In the genomic region with DNA sequence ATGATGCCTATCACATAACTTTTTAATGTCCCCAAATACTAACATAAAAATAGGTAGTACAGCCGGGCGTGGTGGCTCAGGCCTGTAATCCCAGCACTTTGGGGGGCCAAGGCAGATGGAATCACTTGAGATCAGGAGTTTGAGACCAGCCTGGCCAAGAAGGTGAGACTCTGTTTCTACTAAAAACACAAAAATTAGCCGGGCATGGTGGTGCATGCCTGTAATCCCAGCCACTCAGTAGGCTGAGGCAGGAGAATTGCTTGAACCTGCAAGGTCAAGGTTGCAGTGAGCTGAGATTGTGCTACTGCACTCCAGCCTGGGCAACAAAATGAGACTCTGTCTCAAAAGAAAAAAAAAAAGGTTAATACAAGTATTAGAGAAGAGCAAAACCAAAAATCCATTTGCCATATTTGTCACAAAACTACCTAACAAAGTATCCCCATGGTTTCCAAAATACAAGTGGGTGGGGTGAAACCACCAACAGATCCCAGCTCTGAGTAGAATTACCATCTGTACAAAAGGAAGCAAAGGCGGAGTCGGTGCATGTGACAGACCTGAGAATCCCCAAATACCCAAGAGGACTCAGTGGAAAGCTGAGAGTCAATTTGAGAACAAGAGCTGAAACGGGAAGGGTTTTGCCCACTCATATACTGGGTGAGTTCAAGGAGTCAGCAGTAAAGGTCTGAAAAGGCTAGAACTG, we compare ENCODE assay signal across 11 cellular contexts.
DNase-seq lines count a peak whose midpoint lies in the region; ATAC-seq, FAIRE-seq and TF ChIP-seq lines count a peak whose summit lies in the region.
"Had no signal": no experiment of that assay in that cellular context is flagged by ENCODE, and none has a peak within 500 bp of the region (broad histone marks: within the 10 kb centered on the region; RNA-seq: fewer than 3 reads in every experiment).

No MANE protein-coding gene starts in this region.

- FAIRE-seq in GM12891 (lab: Jason Lieb, UNC) = peak; percentile 93
- FAIRE-seq: bronchial epithelial cell had no signal

- no peak for TF ChIP-seq CTCF in Panc1 (IDR thresholded peaks at IDR 0.05)

- CTCF ChIA-PET in Panc1 (lab: Charles Lee) = no interaction called here
- CTCF ChIA-PET in naive thymus-derived CD4-positive, alpha-beta T cell (lab: Charles Lee) = interaction anchor here (0.6 to 1.3 kb wide), 2 partner anchors 89 to 516 kb away, joined by 3 to 4 read pairs; no protein-coding TSS in a partner anchor

- peak overlapping the region in 3 of 10 donors; percentile 0 to 57 (median 10) for H3K4me3 Mint-ChIP-seq in naive thymus-derived CD4-positive, alpha-beta T cell

- in situ Hi-C loops in Panc1 (cut with HindIII; ENCODE audit: low pct_unique_long_range_greater_than_20kb, low sequenced_read_pairs) = no loop called here

- POLR2A ChIA-PET in Panc1 (lab: Charles Lee) = no interaction called here
- POLR2A ChIA-PET in naive thymus-derived CD4-positive, alpha-beta T cell (lab: Charles Lee) = no interaction called here

- H3K27ac Mint-ChIP-seq in naive thymus-derived CD4-positive, alpha-beta T cell = peak overlapping the region; percentile 59 to 98 (median 90)

- H3K27me3 ChIP-seq in Panc1 (ENCODE audit: control insufficient read depth, insufficient read depth, low read length) = no peaks in the 10 kb centered on the region
- H3K27me3 ChIP-seq in naive thymus-derived CD4-positive, alpha-beta T cell (ENCODE audit: control insufficient read depth in 2 of 2, insufficient read depth in 2 of 2, low read length in 2 of 2) = no peaks in the 10 kb centered on the region
- H3K27me3 ChIP-seq: tibial artery had no signal

- H3K36me3 Mint-ChIP-seq in naive thymus-derived CD4-positive, alpha-beta T cell = peaks cover 0 to 18% (median 0%) of the 10 kb centered on the region in 5 donors

- no peaks in the 10 kb centered on the region for H3K9me3 ChIP-seq in Panc1 (ENCODE audit: control insufficient read depth, insufficient read depth, low read depth, low read length)
- H3K9me3 ChIP-seq in naive thymus-derived CD4-positive, alpha-beta T cell (ENCODE audit: control insufficient read depth in 2 of 3, low read length in 3 of 3) = no peaks in the 10 kb centered on the region
- H3K9me3 ChIP-seq: mucosa of descending colon had no signal

- no peak overlapping the region for H3K4me3 ChIP-seq in Panc1 (ENCODE audit: low read depth in 2 of 2, low read length in 2 of 2)
- H3K4me3 ChIP-seq in naive thymus-derived CD4-positive, alpha-beta T cell (ENCODE audit: low read length) = no peak overlapping the region
- H3K4me3 ChIP-seq: mucosa of descending colon, tibial artery had no signal

- DNase-seq in GM12891 (ENCODE audit: insufficient read length, low spot score) (no peak), Panc1 (ENCODE audit: low read depth, low spot score) (no peak), GM19238 (ENCODE audit: insufficient read length, low spot score) (no peak), iPS-NIHi7 (ENCODE audit: extremely low spot score) (no peak), NCI-H510A (lab: John Stamatoyannopoulos, UW) (no peak), erythroblast (lab: John Stamatoyannopoulos, UW) (no peak)
- peak in 3 of 9 donors; percentile 8 to 61 (median 40) for DNase-seq in naive thymus-derived CD4-positive, alpha-beta T cell
- DNase-seq: mucosa of descending colon had no signal

- TF ChIP-seq POLR2A in GM12891 (IDR thresholded peaks at IDR 0.05; ENCODE audit: low read depth, low read length) (no peak), erythroblast (IDR thresholded peaks at IDR 0.05; ENCODE audit: low read length) (no peak)

- H3K4me1 ChIP-seq in Panc1 (ENCODE audit: control insufficient read depth, insufficient read depth, low read length) = peaks cover 15% of the 10 kb centered on the region
- peaks cover 26 to 29% of the 10 kb centered on the region in 2 donors for H3K4me1 ChIP-seq in naive thymus-derived CD4-positive, alpha-beta T cell (ENCODE audit: control insufficient read depth in 2 of 2, insufficient read depth in 2 of 2, low read length in 2 of 2)

- peak overlapping the region; percentile 82 for H3K27ac ChIP-seq in Panc1 (ENCODE audit: low read length)
- H3K27ac ChIP-seq in naive thymus-derived CD4-positive, alpha-beta T cell (ENCODE audit: low read depth, low read length) = peak overlapping the region; percentile 51
- H3K27ac ChIP-seq: tibial artery had no signal

- ATAC-seq in GM21717 (IDR thresholded peaks at IDR 0.05; ENCODE audit: unreplicated experiment) (peak; percentile 36), Panc1 (no peak)
- no peak for ATAC-seq in naive thymus-derived CD4-positive, alpha-beta T cell
- ATAC-seq: mucosa of descending colon had no signal

- no TSS peak for BruUV-seq in Panc1 (replicated peaks; lab: Mats Ljungman, UMichigan)

- H3K9me3 Mint-ChIP-seq in naive thymus-derived CD4-positive, alpha-beta T cell = peaks cover 0 to 18% (median 7%) of the 10 kb centered on the region in 11 donors

- peaks cover 0 to 5% (median 0%) of the 10 kb centered on the region in 5 donors for H3K27me3 Mint-ChIP-seq in naive thymus-derived CD4-positive, alpha-beta T cell

- intact Hi-C loops in Panc1 (cut with micrococcal nuclease; ENCODE audit: unreplicated experiment) = no loop called here
- intact Hi-C loops in naive thymus-derived CD4-positive, alpha-beta T cell (cut with micrococcal nuclease) = loop anchor here in 1 of 2 donors (5.0 to 10.0 kb wide), 2 partner anchors 47 to 629 kb away; a partner anchor contains a TSS

- peaks cover 35 to 85% (median 62%) of the 10 kb centered on the region in 7 donors for H3K4me1 Mint-ChIP-seq in naive thymus-derived CD4-positive, alpha-beta T cell

- H3K36me3 ChIP-seq in Panc1 (ENCODE audit: control insufficient read depth, insufficient read depth, low read length) = no peaks in the 10 kb centered on the region
- no peaks in the 10 kb centered on the region for H3K36me3 ChIP-seq in naive thymus-derived CD4-positive, alpha-beta T cell (ENCODE audit: control insufficient read depth in 2 of 3, insufficient read depth in 3 of 3, low read length in 3 of 3)
- H3K36me3 ChIP-seq: tibial artery had no signal

TF ChIP-seq in GM12891, 5 proteins besides CTCF, POLR2A, EP300 and RAD21:
- no peak for TF ChIP-seq PAX5 (IDR thresholded peaks at IDR 0.05; ENCODE audit: insufficient read depth, low read length, severe bottlenecking)
- TF ChIP-seq SPI1 (IDR thresholded peaks at IDR 0.05; ENCODE audit: low read depth, low read length) = peak; percentile 60
- TF ChIP-seq POU2F2 (IDR thresholded peaks at IDR 0.05; ENCODE audit: low read depth, low read length) = no peak; the same call in 1 of the 2 replicates
